In the genomic region with DNA sequence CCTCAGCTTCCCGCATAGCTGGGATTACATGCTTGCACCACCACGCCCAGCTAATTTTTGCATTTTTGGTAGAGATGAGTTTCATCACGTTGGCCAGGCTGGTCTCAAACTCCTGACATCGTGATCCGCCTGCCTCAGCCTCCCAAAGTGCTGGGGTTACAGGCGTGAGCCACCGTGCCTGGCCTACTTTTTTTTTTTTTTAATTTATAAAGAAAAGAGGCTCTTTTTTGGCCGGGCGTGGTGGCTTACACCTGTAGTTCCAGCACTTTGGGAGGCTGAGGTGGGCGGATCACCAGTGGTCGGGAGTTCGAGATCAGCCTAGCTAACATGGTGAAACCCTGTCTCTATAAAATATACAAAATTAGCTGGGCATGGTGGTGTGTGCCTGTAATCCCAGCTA, we compare ENCODE assay signal across 2 cellular contexts. TPM values are rescaled to one million over a fixed set of nuclear protein-coding genes. Genes with fewer than 3 reads are reported as not detected.
"Had no signal": no experiment of that assay in that cellular context is flagged by ENCODE, and none has a peak within 500 bp of the region (broad histone marks: within the 10 kb centered on the region; RNA-seq: fewer than 3 reads in every experiment).

No MANE protein-coding gene starts in this region.

RNA-seq across cellular contexts. Expression of gene STAC2, which starts 24.3 kb away (rescaled TPM):
- total RNA-seq: GM23248, HFFc6 had no signal
